12 cellular contexts compared by ENCODE assay signal in genomic region chr7:27438878-27439589, GRCh38.
DNase-seq lines count a peak whose midpoint lies in the region; ATAC-seq and TF ChIP-seq lines count a peak whose summit lies in the region.
"Had no signal": no experiment of that assay in that cellular context is flagged by ENCODE, and none has a peak within 500 bp of the region (broad histone marks: within the 10 kb centered on the region; RNA-seq: fewer than 3 reads in every experiment).

No MANE protein-coding gene starts in this region.

- intact Hi-C loops in esophagus muscularis mucosa (cut with DNase I) = no loop called here
- intact Hi-C loops in right lobe of liver (cut with DNase I) = no loop called here

- TF ChIP-seq EP300 in esophagus muscularis mucosa (IDR thresholded peaks at IDR 0.05) = no peak

- no peak for TF ChIP-seq CTCF in C4-2B (conservative IDR thresholded peaks at IDR 0.05)
- TF ChIP-seq CTCF in LNCaP clone FGC (IDR thresholded peaks at IDR 0.05; ENCODE audit: control insufficient read depth, extremely low read depth, insufficient read depth) = no peak
- no peak for TF ChIP-seq CTCF in esophagus muscularis mucosa (IDR thresholded peaks at IDR 0.05)
- TF ChIP-seq CTCF in right lobe of liver (IDR thresholded peaks at IDR 0.05) = no peak

- H3K4me3 ChIP-seq in LNCaP clone FGC (ENCODE audit: low read depth, low read length) (no peak overlapping the region), esophagus muscularis mucosa (no peak overlapping the region), right lobe of liver (no peak overlapping the region)
- H3K4me3 ChIP-seq: BLaER1 treated with 17β-estradiol and CSF1 and Interleukin-3, amounts not matched to agents 10 nM and 100 nM; HAP-1 had no signal

- in situ Hi-C loops in ACHN (cut with HindIII; ENCODE audit: low pct_ligation_motif_present, low pct_unique_long_range_greater_than_20kb, low sequenced_read_pairs) = no loop called here

- H3K27ac ChIP-seq in C4-2B = peak overlapping the region; percentile 65; the same call in 1 of the 2 replicates
- H3K27ac ChIP-seq in esophagus muscularis mucosa (replicated peaks in 1 of 4) = no peak overlapping the region
- no peak overlapping the region for H3K27ac ChIP-seq in right lobe of liver
- H3K27ac ChIP-seq: BLaER1 treated with 17β-estradiol and CSF1 and Interleukin-3, amounts not matched to agents 10 nM and 100 nM had no signal

- WGBS in esophagus muscularis mucosa = 72% methylated on average over 6 of the region's 6 CpGs
- 28% methylated on average over 6 of the region's 6 CpGs for WGBS in right lobe of liver (ENCODE audit: insufficient coverage, low coverage, low lambda C conversion rate, missing lambda C conversion rate)

- H3K27me3 ChIP-seq in esophagus muscularis mucosa (no peaks in the 10 kb centered on the region), right lobe of liver (no peaks in the 10 kb centered on the region)
- H3K27me3 ChIP-seq: BLaER1 treated with 17β-estradiol and CSF1 and Interleukin-3, amounts not matched to agents 10 nM and 100 nM had no signal

- DNase-seq in LNCaP clone FGC (ENCODE audit: low read depth) (peak; percentile 50), esophagus muscularis mucosa (ENCODE audit: extremely low spot score) (peak; percentile 37), right lobe of liver (no peak), ACHN (no peak), NCI-H82 (lab: John Stamatoyannopoulos, UW) (no peak), SKM-1 (lab: John Stamatoyannopoulos, UW; ENCODE audit: unreplicated experiment) (no peak)
- DNase-seq: 8988T; Caco-2; CD4-positive, alpha-beta T cell had no signal

- H3K36me3 ChIP-seq in esophagus muscularis mucosa (no peaks in the 10 kb centered on the region), right lobe of liver (no peaks in the 10 kb centered on the region)
- H3K36me3 ChIP-seq: BLaER1 treated with 17β-estradiol and CSF1 and Interleukin-3, amounts not matched to agents 10 nM and 100 nM; HAP-1 had no signal

- ATAC-seq in right lobe of liver = peak; percentile 52 to 85 (median 66)

- TF ChIP-seq POLR2A in esophagus muscularis mucosa (IDR thresholded peaks at IDR 0.05; ENCODE audit: low read depth) (no peak), right lobe of liver (IDR thresholded peaks at IDR 0.05) (no peak)

- H3K4me1 ChIP-seq in esophagus muscularis mucosa = no peaks in the 10 kb centered on the region
- H3K4me1 ChIP-seq in right lobe of liver = peaks cover 0 to 8% (median 0%) of the 10 kb centered on the region in 4 donors
- H3K4me1 ChIP-seq: Caco-2 had no signal

- H3K9me3 ChIP-seq in esophagus muscularis mucosa = no peaks in the 10 kb centered on the region
- no peaks in the 10 kb centered on the region for H3K9me3 ChIP-seq in right lobe of liver
- H3K9me3 ChIP-seq: BLaER1 treated with 17β-estradiol and CSF1 and Interleukin-3, amounts not matched to agents 10 nM and 100 nM; Caco-2; HAP-1 had no signal

Comparison
In these comparisons a context has a peak if more than half of its experiments do, and no peak if none do; other contexts are left out.
1. DNase-seq: peak in LNCaP clone FGC (single experiment) and esophagus muscularis mucosa (single experiment); none in right lobe of liver (0 of 3), ACHN (single experiment), NCI-H82 (single experiment) and SKM-1 (single experiment).